1 cellular context compared by ENCODE assay signal in the genomic region with DNA sequence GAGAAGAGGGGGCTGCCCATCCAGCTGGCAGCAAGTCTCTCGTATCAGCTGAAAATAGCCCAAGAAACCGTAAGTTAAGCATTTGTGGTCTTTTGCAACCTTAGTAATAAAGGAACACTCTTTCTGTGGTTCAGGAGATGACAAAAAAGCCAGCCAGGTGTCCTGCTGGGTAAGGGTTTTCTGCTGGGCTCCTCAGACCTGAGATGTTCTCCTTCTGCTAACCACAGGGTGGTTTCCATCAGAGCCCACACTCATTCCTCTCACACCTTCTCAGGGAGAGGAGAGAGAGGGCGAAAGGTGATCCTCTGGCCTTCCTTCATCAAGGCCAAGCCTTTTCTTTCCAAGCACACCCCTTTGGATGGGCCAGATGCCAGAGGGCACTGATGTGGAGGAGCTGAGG.
TF ChIP-seq lines count a peak whose summit lies in the region.

No MANE protein-coding gene starts in this region.

TF ChIP-seq in GM12878, 131 proteins besides CTCF, POLR2A, EP300 and RAD21 (continued from another document and continues in another):
- TF ChIP-seq, protein P1, sequence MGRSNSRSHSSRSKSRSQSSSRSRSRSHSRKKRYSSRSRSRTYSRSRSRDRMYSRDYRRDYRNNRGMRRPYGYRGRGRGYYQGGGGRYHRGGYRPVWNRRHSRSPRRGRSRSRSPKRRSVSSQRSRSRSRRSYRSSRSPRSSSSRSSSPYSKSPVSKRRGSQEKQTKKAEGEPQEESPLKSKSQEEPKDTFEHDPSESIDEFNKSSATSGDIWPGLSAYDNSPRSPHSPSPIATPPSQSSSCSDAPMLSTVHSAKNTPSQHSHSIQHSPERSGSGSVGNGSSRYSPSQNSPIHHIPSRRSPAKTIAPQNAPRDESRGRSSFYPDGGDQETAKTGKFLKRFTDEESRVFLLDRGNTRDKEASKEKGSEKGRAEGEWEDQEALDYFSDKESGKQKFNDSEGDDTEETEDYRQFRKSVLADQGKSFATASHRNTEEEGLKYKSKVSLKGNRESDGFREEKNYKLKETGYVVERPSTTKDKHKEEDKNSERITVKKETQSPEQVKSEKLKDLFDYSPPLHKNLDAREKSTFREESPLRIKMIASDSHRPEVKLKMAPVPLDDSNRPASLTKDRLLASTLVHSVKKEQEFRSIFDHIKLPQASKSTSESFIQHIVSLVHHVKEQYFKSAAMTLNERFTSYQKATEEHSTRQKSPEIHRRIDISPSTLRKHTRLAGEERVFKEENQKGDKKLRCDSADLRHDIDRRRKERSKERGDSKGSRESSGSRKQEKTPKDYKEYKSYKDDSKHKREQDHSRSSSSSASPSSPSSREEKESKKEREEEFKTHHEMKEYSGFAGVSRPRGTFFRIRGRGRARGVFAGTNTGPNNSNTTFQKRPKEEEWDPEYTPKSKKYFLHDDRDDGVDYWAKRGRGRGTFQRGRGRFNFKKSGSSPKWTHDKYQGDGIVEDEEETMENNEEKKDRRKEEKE (IDR thresholded peaks at IDR 0.05) = no peak
- TF ChIP-seq NR2C2 (IDR thresholded peaks at IDR 0.05; ENCODE audit: borderline replicate concordance, control insufficient read depth, insufficient read length, low read depth) (no peak), KAT2A (conservative IDR thresholded peaks at IDR 0.05; ENCODE audit: control insufficient read depth, low read depth, low read length) (no peak), FOS (IDR thresholded peaks at IDR 0.05; ENCODE audit: borderline replicate concordance, extremely low read depth, insufficient read length) (no peak), SIX5 (IDR thresholded peaks at IDR 0.05; ENCODE audit: low read depth, low read length, severe bottlenecking) (no peak), HDAC6 (IDR thresholded peaks at IDR 0.05; ENCODE audit: unreplicated experiment) (no peak), SRF (IDR thresholded peaks at IDR 0.05; ENCODE audit: low read depth in 2 of 2, low read length in 2 of 2) (no peak), PML (IDR thresholded peaks at IDR 0.05; ENCODE audit: low read length) (no peak), RUNX3 (IDR thresholded peaks at IDR 0.05; ENCODE audit: low read length) (peak; percentile 99), MTA3 (IDR thresholded peaks at IDR 0.05; ENCODE audit: borderline replicate concordance, low read length) (peak; percentile 89; the same call in 1 of the 2 replicates), ASH2L (IDR thresholded peaks at IDR 0.05; ENCODE audit: borderline replicate concordance, low read depth) (no peak), CHD2 (IDR thresholded peaks at IDR 0.05; ENCODE audit: borderline replicate concordance, low read depth, low read length) (no peak), TARDBP (IDR thresholded peaks at IDR 0.05; ENCODE audit: borderline replicate concordance) (no peak), EED (IDR thresholded peaks at IDR 0.05; ENCODE audit: low read depth) (peak; percentile 98), ZNF217 (IDR thresholded peaks at IDR 0.05) (no peak), HDGF (IDR thresholded peaks at IDR 0.05) (no peak), NFIC (IDR thresholded peaks at IDR 0.05; ENCODE audit: low read depth, low read length) (peak; percentile 96), CBFB (IDR thresholded peaks at IDR 0.05; ENCODE audit: low read depth) (peak; percentile 97), SUPT20H (IDR thresholded peaks at IDR 0.05; ENCODE audit: borderline replicate concordance, control insufficient read depth, low read depth, low read length) (no peak), IKZF1 (conservative IDR thresholded peaks at IDR 0.05) (peak; percentile 83), RBBP5 (conservative IDR thresholded peaks at IDR 0.05) (no peak), JUND (IDR thresholded peaks at IDR 0.05; ENCODE audit: low read depth, low read length) (no peak), SPI1 (IDR thresholded peaks at IDR 0.05; ENCODE audit: borderline replicate concordance, insufficient read depth, low read depth, low read length) (no peak), NFYA (IDR thresholded peaks at IDR 0.05; ENCODE audit: borderline replicate concordance, low read depth, low read length) (no peak), MEF2B (IDR thresholded peaks at IDR 0.05; ENCODE audit: partially characterized antibody, poor library complexity, severe bottlenecking) (peak; percentile 63), POLR2AphosphoS2 (IDR thresholded peaks at IDR 0.05; ENCODE audit: low read depth, low read length) (no peak), ZNF207 (IDR thresholded peaks at IDR 0.05; ENCODE audit: borderline replicate concordance) (no peak), ATF7 (IDR thresholded peaks at IDR 0.05; ENCODE audit: low read depth) (no peak), DPF2 (IDR thresholded peaks at IDR 0.05) (0 out of 2 replicates have a peak, but pooled peaks have one; percentile 36), PAX8 (IDR thresholded peaks at IDR 0.05) (no peak), STAT1 (conservative IDR thresholded peaks at IDR 0.05) (no peak), EZH2 (IDR thresholded peaks at IDR 0.05; ENCODE audit: borderline replicate concordance, control insufficient read depth, low read depth, low read length) (no peak), RB1 (IDR thresholded peaks at IDR 0.05; ENCODE audit: borderline replicate concordance) (no peak), IKZF2 (IDR thresholded peaks at IDR 0.05) (peak; percentile 79 to 84)
- TF ChIP-seq, protein P2, sequence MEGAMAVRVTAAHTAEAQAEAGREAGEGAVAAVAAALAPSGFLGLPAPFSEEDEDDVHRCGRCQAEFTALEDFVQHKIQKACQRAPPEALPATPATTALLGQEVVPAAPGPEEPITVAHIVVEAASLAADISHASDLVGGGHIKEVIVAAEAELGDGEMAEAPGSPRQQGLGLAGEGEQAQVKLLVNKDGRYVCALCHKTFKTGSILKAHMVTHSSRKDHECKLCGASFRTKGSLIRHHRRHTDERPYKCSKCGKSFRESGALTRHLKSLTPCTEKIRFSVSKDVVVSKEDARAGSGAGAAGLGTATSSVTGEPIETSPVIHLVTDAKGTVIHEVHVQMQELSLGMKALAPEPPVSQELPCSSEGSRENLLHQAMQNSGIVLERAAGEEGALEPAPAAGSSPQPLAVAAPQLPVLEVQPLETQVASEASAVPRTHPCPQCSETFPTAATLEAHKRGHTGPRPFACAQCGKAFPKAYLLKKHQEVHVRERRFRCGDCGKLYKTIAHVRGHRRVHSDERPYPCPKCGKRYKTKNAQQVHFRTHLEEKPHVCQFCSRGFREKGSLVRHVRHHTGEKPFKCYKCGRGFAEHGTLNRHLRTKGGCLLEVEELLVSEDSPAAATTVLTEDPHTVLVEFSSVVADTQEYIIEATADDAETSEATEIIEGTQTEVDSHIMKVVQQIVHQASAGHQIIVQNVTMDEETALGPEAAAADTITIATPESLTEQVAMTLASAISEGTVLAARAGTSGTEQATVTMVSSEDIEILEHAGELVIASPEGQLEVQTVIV (IDR thresholded peaks at IDR 0.05; ENCODE audit: borderline replicate concordance, partially characterized antibody) = no peak
- TF ChIP-seq, protein P3, sequence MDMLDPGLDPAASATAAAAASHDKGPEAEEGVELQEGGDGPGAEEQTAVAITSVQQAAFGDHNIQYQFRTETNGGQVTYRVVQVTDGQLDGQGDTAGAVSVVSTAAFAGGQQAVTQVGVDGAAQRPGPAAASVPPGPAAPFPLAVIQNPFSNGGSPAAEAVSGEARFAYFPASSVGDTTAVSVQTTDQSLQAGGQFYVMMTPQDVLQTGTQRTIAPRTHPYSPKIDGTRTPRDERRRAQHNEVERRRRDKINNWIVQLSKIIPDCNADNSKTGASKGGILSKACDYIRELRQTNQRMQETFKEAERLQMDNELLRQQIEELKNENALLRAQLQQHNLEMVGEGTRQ (IDR thresholded peaks at IDR 0.05; ENCODE audit: borderline replicate concordance, low read depth, low read length) = no peak
- TF ChIP-seq, protein P4, sequence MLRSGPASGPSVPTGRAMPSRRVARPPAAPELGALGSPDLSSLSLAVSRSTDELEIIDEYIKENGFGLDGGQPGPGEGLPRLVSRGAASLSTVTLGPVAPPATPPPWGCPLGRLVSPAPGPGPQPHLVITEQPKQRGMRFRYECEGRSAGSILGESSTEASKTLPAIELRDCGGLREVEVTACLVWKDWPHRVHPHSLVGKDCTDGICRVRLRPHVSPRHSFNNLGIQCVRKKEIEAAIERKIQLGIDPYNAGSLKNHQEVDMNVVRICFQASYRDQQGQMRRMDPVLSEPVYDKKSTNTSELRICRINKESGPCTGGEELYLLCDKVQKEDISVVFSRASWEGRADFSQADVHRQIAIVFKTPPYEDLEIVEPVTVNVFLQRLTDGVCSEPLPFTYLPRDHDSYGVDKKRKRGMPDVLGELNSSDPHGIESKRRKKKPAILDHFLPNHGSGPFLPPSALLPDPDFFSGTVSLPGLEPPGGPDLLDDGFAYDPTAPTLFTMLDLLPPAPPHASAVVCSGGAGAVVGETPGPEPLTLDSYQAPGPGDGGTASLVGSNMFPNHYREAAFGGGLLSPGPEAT (IDR thresholded peaks at IDR 0.05; ENCODE audit: low read depth) = peak; percentile 70
- TF ChIP-seq, protein P5, sequence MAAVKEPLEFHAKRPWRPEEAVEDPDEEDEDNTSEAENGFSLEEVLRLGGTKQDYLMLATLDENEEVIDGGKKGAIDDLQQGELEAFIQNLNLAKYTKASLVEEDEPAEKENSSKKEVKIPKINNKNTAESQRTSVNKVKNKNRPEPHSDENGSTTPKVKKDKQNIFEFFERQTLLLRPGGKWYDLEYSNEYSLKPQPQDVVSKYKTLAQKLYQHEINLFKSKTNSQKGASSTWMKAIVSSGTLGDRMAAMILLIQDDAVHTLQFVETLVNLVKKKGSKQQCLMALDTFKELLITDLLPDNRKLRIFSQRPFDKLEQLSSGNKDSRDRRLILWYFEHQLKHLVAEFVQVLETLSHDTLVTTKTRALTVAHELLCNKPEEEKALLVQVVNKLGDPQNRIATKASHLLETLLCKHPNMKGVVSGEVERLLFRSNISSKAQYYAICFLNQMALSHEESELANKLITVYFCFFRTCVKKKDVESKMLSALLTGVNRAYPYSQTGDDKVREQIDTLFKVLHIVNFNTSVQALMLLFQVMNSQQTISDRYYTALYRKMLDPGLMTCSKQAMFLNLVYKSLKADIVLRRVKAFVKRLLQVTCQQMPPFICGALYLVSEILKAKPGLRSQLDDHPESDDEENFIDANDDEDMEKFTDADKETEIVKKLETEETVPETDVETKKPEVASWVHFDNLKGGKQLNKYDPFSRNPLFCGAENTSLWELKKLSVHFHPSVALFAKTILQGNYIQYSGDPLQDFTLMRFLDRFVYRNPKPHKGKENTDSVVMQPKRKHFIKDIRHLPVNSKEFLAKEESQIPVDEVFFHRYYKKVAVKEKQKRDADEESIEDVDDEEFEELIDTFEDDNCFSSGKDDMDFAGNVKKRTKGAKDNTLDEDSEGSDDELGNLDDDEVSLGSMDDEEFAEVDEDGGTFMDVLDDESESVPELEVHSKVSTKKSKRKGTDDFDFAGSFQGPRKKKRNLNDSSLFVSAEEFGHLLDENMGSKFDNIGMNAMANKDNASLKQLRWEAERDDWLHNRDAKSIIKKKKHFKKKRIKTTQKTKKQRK (IDR thresholded peaks at IDR 0.05; ENCODE audit: low read depth, low read length) = no peak
- TF ChIP-seq, protein P6, sequence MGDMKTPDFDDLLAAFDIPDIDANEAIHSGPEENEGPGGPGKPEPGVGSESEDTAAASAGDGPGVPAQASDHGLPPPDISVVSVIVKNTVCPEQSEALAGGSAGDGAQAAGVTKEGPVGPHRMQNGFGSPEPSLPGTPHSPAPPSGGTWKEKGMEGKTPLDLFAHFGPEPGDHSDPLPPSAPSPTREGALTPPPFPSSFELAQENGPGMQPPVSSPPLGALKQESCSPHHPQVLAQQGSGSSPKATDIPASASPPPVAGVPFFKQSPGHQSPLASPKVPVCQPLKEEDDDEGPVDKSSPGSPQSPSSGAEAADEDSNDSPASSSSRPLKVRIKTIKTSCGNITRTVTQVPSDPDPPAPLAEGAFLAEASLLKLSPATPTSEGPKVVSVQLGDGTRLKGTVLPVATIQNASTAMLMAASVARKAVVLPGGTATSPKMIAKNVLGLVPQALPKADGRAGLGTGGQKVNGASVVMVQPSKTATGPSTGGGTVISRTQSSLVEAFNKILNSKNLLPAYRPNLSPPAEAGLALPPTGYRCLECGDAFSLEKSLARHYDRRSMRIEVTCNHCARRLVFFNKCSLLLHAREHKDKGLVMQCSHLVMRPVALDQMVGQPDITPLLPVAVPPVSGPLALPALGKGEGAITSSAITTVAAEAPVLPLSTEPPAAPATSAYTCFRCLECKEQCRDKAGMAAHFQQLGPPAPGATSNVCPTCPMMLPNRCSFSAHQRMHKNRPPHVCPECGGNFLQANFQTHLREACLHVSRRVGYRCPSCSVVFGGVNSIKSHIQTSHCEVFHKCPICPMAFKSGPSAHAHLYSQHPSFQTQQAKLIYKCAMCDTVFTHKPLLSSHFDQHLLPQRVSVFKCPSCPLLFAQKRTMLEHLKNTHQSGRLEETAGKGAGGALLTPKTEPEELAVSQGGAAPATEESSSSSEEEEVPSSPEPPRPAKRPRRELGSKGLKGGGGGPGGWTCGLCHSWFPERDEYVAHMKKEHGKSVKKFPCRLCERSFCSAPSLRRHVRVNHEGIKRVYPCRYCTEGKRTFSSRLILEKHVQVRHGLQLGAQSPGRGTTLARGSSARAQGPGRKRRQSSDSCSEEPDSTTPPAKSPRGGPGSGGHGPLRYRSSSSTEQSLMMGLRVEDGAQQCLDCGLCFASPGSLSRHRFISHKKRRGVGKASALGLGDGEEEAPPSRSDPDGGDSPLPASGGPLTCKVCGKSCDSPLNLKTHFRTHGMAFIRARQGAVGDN (IDR thresholded peaks at IDR 0.05) = no peak
- TF ChIP-seq, protein P7, sequence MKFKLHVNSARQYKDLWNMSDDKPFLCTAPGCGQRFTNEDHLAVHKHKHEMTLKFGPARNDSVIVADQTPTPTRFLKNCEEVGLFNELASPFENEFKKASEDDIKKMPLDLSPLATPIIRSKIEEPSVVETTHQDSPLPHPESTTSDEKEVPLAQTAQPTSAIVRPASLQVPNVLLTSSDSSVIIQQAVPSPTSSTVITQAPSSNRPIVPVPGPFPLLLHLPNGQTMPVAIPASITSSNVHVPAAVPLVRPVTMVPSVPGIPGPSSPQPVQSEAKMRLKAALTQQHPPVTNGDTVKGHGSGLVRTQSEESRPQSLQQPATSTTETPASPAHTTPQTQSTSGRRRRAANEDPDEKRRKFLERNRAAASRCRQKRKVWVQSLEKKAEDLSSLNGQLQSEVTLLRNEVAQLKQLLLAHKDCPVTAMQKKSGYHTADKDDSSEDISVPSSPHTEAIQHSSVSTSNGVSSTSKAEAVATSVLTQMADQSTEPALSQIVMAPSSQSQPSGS (IDR thresholded peaks at IDR 0.05; ENCODE audit: low read length) = peak; percentile 77
- TF ChIP-seq, protein P8, sequence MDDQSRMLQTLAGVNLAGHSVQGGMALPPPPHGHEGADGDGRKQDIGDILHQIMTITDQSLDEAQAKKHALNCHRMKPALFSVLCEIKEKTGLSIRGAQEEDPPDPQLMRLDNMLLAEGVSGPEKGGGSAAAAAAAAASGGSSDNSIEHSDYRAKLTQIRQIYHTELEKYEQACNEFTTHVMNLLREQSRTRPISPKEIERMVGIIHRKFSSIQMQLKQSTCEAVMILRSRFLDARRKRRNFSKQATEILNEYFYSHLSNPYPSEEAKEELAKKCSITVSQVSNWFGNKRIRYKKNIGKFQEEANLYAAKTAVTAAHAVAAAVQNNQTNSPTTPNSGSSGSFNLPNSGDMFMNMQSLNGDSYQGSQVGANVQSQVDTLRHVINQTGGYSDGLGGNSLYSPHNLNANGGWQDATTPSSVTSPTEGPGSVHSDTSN (IDR thresholded peaks at IDR 0.05; ENCODE audit: insufficient replicate concordance, low read depth, low read length) = no peak
